Comparison of ENCODE assay signal across 11 cellular contexts in the genomic region with DNA sequence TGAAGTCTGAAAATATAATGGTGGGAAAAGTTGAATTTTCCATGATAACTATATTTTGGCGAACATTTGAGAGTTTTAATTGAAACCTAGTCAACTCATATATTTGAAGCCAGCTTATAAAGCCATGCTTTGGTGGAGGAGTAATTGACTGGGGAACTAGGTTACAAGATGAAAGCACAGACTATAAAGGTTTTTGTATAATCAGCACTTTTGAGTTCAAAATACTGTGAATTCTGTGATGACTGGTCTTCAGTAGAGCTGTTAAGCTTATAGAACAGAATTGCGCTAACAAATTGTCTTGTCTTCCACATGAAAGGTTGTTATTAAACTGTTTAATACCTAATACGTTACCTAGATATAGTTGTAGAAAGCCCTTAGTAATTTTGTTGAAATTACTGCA.
"Had no signal": no experiment of that assay in that cellular context is flagged by ENCODE, and none has a peak within 500 bp of the region (broad histone marks: within the 10 kb centered on the region; RNA-seq: fewer than 3 reads in every experiment).

No MANE protein-coding gene starts in this region.

- H3K4me3 ChIP-seq: GM23248, GM23338, HAP-1 had no signal

- H3K9me3 ChIP-seq: HAP-1 had no signal

- H3K9ac ChIP-seq: GM23248 had no signal

- H3K4me1 ChIP-seq: HAP-1 had no signal

- DNase-seq: GM23248, GOT3, H7, H9, HCEC 1CT, HFFc6 had no signal

- FAIRE-seq: H1, H54 had no signal

- ATAC-seq: GM23338, HCT116 had no signal

- H3K27ac ChIP-seq: GM23248 had no signal

- H2AFZ ChIP-seq: GM23248, GM23338 had no signal

- H3K4me2 ChIP-seq: GM23338 had no signal
